In genomic region chr12:57841445-57841844, GRCh38 we compare ENCODE assay signal across 12 cellular contexts. TPM values are rescaled to one million over a fixed set of nuclear protein-coding genes. Genes with fewer than 3 reads are reported as not detected.
DNase-seq lines count a peak whose midpoint lies in the region; TF ChIP-seq lines count a peak whose summit lies in the region.
"Had no signal": no experiment of that assay in that cellular context is flagged by ENCODE, and none has a peak within 500 bp of the region (broad histone marks: within the 10 kb centered on the region; RNA-seq: fewer than 3 reads in every experiment).

No MANE protein-coding gene starts in this region.

- peaks cover 0 to 3% (median 0%) of the 10 kb centered on the region in 3 experiments; a peak in 4 of 7 replicates for H3K36me3 Mint-ChIP-seq in H9 (ENCODE audit: insufficient read depth in 1 of 3, low read depth in 3 of 3)
- H3K36me3 Mint-ChIP-seq in neural crest cell (ENCODE audit: low read depth) = no peaks in the 10 kb centered on the region

- H2BK120ac ChIP-seq in H9 (ENCODE audit: low read depth, low read length, poor library complexity, severe bottlenecking) = no peak overlapping the region

- H3K56ac ChIP-seq in H9 (ENCODE audit: insufficient read length, low read depth, low read length) = no peak overlapping the region

- H2BK12ac ChIP-seq in H9 (ENCODE audit: insufficient read length, low read depth, low read length) = no peak overlapping the region

- H2AFZ ChIP-seq in H9 (ENCODE audit: low read length) = no peak overlapping the region
- H2AFZ ChIP-seq: PC-9 had no signal

- no peak overlapping the region for H3K14ac ChIP-seq in H9 (ENCODE audit: insufficient read depth, low read length)

- CTCF ChIA-PET in A673 (lab: Charles Lee) = no interaction called here

- H3K9me3 ChIP-seq in A673 (ENCODE audit: low read depth, low read length, poor library complexity, severe bottlenecking) (no peaks in the 10 kb centered on the region), H9 (ENCODE audit: control insufficient read depth, low read depth, low read length) (no peaks in the 10 kb centered on the region), duodenal mucosa (ENCODE audit: control insufficient read depth in 1 of 2, low read length in 2 of 2) (no peaks in the 10 kb centered on the region), MG63 (no peaks in the 10 kb centered on the region)

- no peak overlapping the region for H3T11ph ChIP-seq in H9 (ENCODE audit: low read length)

- no peak overlapping the region for H2AK5ac ChIP-seq in H9 (ENCODE audit: insufficient read length, low read length)

- H3K4me3 ChIP-seq in A673 (ENCODE audit: low read depth, low read length, poor library complexity, severe bottlenecking) = no peak overlapping the region
- H3K4me3 ChIP-seq in duodenal mucosa (ENCODE audit: low read depth in 1 of 2, low read length in 2 of 2) = peak overlapping the region in 1 of 2 donors; percentile 12
- no peak overlapping the region for H3K4me3 ChIP-seq in MG63
- H3K4me3 ChIP-seq: PC-9 had no signal

- H3K36me3 ChIP-seq in A673 (ENCODE audit: insufficient read depth, low read length, poor library complexity, severe bottlenecking) (no peaks in the 10 kb centered on the region), duodenal mucosa (ENCODE audit: control insufficient read depth in 1 of 2, insufficient read depth in 2 of 2, low read length in 2 of 2) (no peaks in the 10 kb centered on the region), MG63 (peaks cover 42% of the 10 kb centered on the region)

- H3K79me1 ChIP-seq in H9 (ENCODE audit: insufficient read depth, low read depth, low read length, poor library complexity, severe bottlenecking) = peaks cover 4% of the 10 kb centered on the region

- H3K27ac Mint-ChIP-seq in H9 = peak overlapping the region in 2 of 3 experiments; percentile 55 to 74; a peak in 3 of 7 replicates
- H3K27ac Mint-ChIP-seq in neural crest cell (ENCODE audit: unreplicated experiment) = no peak overlapping the region
- H3K27ac Mint-ChIP-seq: dendritic cell treated with granulocyte-macrophage colony-stimulating factor and Interleukin-4, amounts not matched to agents 40 ng/mL and 50 ng/mL, for 4 days had no signal

- H4K5ac ChIP-seq in H9 (ENCODE audit: insufficient read length, low read depth, low read length) = no peak overlapping the region

- H3K4me2 ChIP-seq in H9 (ENCODE audit: insufficient read depth, insufficient read length, low read length) = no peak overlapping the region
- H3K4me2 ChIP-seq: PC-9 had no signal

- DNase-seq in A673 (ENCODE audit: low spot score) = no peak
- DNase-seq in H9 = no peak
- DNase-seq in neural crest cell (ENCODE audit: low read depth, low spot score) = no peak
- no peak for DNase-seq in MG63
- DNase-seq in D341Med (ENCODE audit: low spot score) = no peak
- no peak for DNase-seq in superior temporal gyrus (ENCODE audit: extremely low spot score)
- no peak for DNase-seq in ecto neural progenitor cell (ENCODE audit: low spot score)
- DNase-seq: hypothalamus, nucleus accumbens, PC-9 had no signal

- H2BK5ac ChIP-seq in H9 (ENCODE audit: insufficient read length, low read length) = no peak overlapping the region

- H3K9me3 Mint-ChIP-seq in H9 (no peaks in the 10 kb centered on the region), neural crest cell (no peaks in the 10 kb centered on the region)
- H3K9me3 Mint-ChIP-seq: dendritic cell treated with granulocyte-macrophage colony-stimulating factor and Interleukin-4, amounts not matched to agents 40 ng/mL and 50 ng/mL, for 4 days had no signal

- H3K4me1 Mint-ChIP-seq in H9 (peaks cover 77 to 79% of the 10 kb centered on the region in 2 experiments), neural crest cell (peaks cover 72% of the 10 kb centered on the region)

- H3K4me1 ChIP-seq in A673 (ENCODE audit: insufficient read depth, low read length, poor library complexity, severe bottlenecking) (peaks cover 77% of the 10 kb centered on the region), H9 (ENCODE audit: insufficient read depth, low read length) (peaks cover 20% of the 10 kb centered on the region), duodenal mucosa (ENCODE audit: control insufficient read depth in 1 of 2, insufficient read depth in 2 of 2, low read length in 2 of 2) (peaks cover 73 to 81% of the 10 kb centered on the region in 2 donors)

- H3K27me3 ChIP-seq in A673 (replicated peaks; ENCODE audit: insufficient read depth, low read depth, low read length, poor library complexity) (no peaks in the 10 kb centered on the region), H9 (ENCODE audit: insufficient read depth, low read length) (no peaks in the 10 kb centered on the region), duodenal mucosa (ENCODE audit: control insufficient read depth in 1 of 2, insufficient read depth in 2 of 2, low read length in 2 of 2) (no peaks in the 10 kb centered on the region), MG63 (no peaks in the 10 kb centered on the region)

- no peak overlapping the region for H4K91ac ChIP-seq in H9 (ENCODE audit: insufficient read length, low read depth, low read length)

- H2BK15ac ChIP-seq in H9 (ENCODE audit: low read depth, low read length) = no peak overlapping the region

- H3K27ac ChIP-seq in A673 (ENCODE audit: low read depth, low read length, poor library complexity, severe bottlenecking) (peak overlapping the region; percentile 41), H9 (ENCODE audit: insufficient read length, low read depth, low read length) (no peak overlapping the region), duodenal mucosa (ENCODE audit: low read depth, low read length) (no peak overlapping the region)
- H3K27ac ChIP-seq: PC-9 had no signal

- no peaks in the 10 kb centered on the region for H3K27me3 Mint-ChIP-seq in H9 (ENCODE audit: low read depth)
- no peaks in the 10 kb centered on the region for H3K27me3 Mint-ChIP-seq in neural crest cell (ENCODE audit: low read depth)
- H3K27me3 Mint-ChIP-seq: dendritic cell treated with granulocyte-macrophage colony-stimulating factor and Interleukin-4, amounts not matched to agents 40 ng/mL and 50 ng/mL, for 4 days had no signal

- peaks cover 41% of the 10 kb centered on the region; the same call in 1 of the 2 replicates for H3K79me2 ChIP-seq in H9 (ENCODE audit: insufficient read depth, low read length)

- TF ChIP-seq CTCF in A673 (conservative IDR thresholded peaks at IDR 0.05; ENCODE audit: low read depth, low read length) (no peak), H9 (conservative IDR thresholded peaks at IDR 0.05) (no peak), neural crest cell (conservative IDR thresholded peaks at IDR 0.05) (no peak)

- no TSS peak for BruUV-seq in A673 (replicated peaks; lab: Mats Ljungman, UMichigan)

- POLR2A ChIA-PET in A673 (lab: Charles Lee; ENCODE audit: low non-redundant PET) = no interaction called here

- H4K20me1 ChIP-seq in H9 (ENCODE audit: control insufficient read depth, insufficient read depth, insufficient read length) = no peaks in the 10 kb centered on the region

- no CpG with 5 or more reads among the region's 4 CpGs for WGBS in H9 (ENCODE audit: extremely low coverage, insufficient read length, low lambda C conversion rate)

- no peak overlapping the region for H3K9ac ChIP-seq in H9 (ENCODE audit: extremely low read depth, insufficient read length, low read length)
- peak overlapping the region; percentile 6 to 13 for H3K9ac ChIP-seq in duodenal mucosa (ENCODE audit: low read depth in 1 of 2, low read length in 2 of 2)

- intact Hi-C loops in A673 (cut with micrococcal nuclease; ENCODE audit: unreplicated experiment) = no loop called here

- no peak overlapping the region for H4K8ac ChIP-seq in H9 (replicated peaks; ENCODE audit: insufficient read length, low read depth, low read length)

- no peak overlapping the region for H3K18ac ChIP-seq in H9 (ENCODE audit: insufficient read length, low read depth, low read length)

- H3K23ac ChIP-seq in H9 (ENCODE audit: insufficient read length, low read depth, low read length) = no peak overlapping the region

- no peak overlapping the region for H3K4ac ChIP-seq in H9 (ENCODE audit: low read depth, low read length)

- peak overlapping the region in 1 of 2 experiments; percentile 87; a peak in 2 of 5 replicates for H3K4me3 Mint-ChIP-seq in H9
- H3K4me3 Mint-ChIP-seq in neural crest cell = peak overlapping the region; percentile 32
- H3K4me3 Mint-ChIP-seq: dendritic cell treated with granulocyte-macrophage colony-stimulating factor and Interleukin-4, amounts not matched to agents 40 ng/mL and 50 ng/mL, for 4 days had no signal

- peaks cover 20% of the 10 kb centered on the region for H3K23me2 ChIP-seq in H9 (ENCODE audit: insufficient read length, low read depth, low read length, poor library complexity, severe bottlenecking)

- H2BK20ac ChIP-seq in H9 (ENCODE audit: low read depth, low read length, poor library complexity, severe bottlenecking) = no peak overlapping the region

RNA-seq across cellular contexts. Expression of gene CTDSP2, which starts 5.1 kb away (rescaled TPM):
- total RNA-seq in A673 (2021) (115 and 132 TPM in 2 replicates), H9 (2021) (97.5 and 103 TPM in 2 replicates), neural crest cell (83.2 and 83.4 TPM in 2 replicates)
- 73.2 and 73.3 TPM in 2 replicates for total RNA-seq in MG63 (2014; rRNA removed; shearing (Covaris generic); ENCODE audit: low replicate concordance)

RNA-seq across cellular contexts. Expression of gene AVIL, which starts 22.9 kb away (rescaled TPM):
- total RNA-seq in A673 (2021) = 4.4 and 5.4 TPM in 2 replicates
- 1.9 and 2.2 TPM in 2 replicates for total RNA-seq in H9 (2021)
- total RNA-seq in neural crest cell = 1.6 and 1.7 TPM in 2 replicates
- 2.5 TPM in 1 of 2 replicates, not detected in the other for total RNA-seq in MG63 (2014; rRNA removed; shearing (Covaris generic); ENCODE audit: low replicate concordance)

RNA-seq across cellular contexts. Expression of gene TSFM, which starts 58.9 kb away (rescaled TPM):
- 52.6 and 58.5 TPM in 2 replicates for total RNA-seq in A673 (2021)
- total RNA-seq in H9 (2021) = 50.2 and 53.3 TPM in 2 replicates
- total RNA-seq in neural crest cell = 31.7 and 32.3 TPM in 2 replicates
- total RNA-seq in MG63 (2014; rRNA removed; shearing (Covaris generic); ENCODE audit: low replicate concordance) = 30.4 and 45.4 TPM in 2 replicates
